16 cellular contexts compared by ENCODE assay signal in the genomic region with DNA sequence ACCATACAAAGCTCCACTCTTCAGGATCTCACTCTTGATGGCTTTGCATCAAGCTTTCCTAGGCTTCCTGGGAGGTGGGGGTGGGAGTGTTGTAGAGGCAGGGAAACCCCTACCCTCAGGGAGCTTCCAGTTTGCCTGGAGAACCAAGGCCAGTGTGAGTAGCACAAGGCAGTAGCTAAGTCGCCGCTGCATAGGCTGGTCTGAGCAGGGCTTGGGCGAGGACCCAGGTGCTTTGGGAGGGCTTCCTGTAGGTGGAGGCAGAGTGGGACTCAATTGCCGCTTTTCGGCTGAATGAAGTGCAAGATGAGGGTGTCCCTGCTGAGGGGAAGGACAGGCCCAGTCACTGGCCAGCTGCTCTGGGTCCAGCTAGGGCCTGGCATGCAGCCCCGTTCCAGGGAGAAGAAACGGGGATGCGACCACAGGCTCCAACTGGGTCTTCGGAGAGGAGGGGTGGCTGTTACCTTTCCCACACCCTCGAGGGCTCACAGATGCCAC. TPM values are rescaled to one million over a fixed set of nuclear protein-coding genes. Genes with fewer than 3 reads are reported as not detected.
"Had no signal": no experiment of that assay in that cellular context is flagged by ENCODE, and none has a peak within 500 bp of the region (broad histone marks: within the 10 kb centered on the region; RNA-seq: fewer than 3 reads in every experiment).

No MANE protein-coding gene starts in this region.

- H3K4me1 ChIP-seq: foreskin keratinocyte, neural progenitor cell had no signal

- H3K27me3 ChIP-seq: foreskin keratinocyte, neural progenitor cell, transverse colon had no signal

- H3K9me3 ChIP-seq: lower lobe of right lung, transverse colon had no signal

- ATAC-seq: activated naive CD8-positive, alpha-beta T cell treated with anti-CD3 and anti-CD28 coated beads, Interleukin-2, amount 50 U/mL, for 24 hours; foreskin keratinocyte; lower lobe of right lung; stimulated activated naive CD8-positive, alpha-beta T cell treated with anti-CD3 and anti-CD28 coated beads, Interleukin-15, Interleukin-2, amounts not matched to agents 100 U/mL and 50 U/mL, for 24 hours had no signal

- DNase-seq: activated CD4-positive, alpha-beta T cell treated with anti-CD3 and anti-CD28 coated beads, Interleukin-2, amount 10 ng/mL, durations not matched to agents 24 days and 14 days; activated CD4-positive, CD25-positive, alpha-beta regulatory T cell; activated naive CD4-positive, alpha-beta T cell; activated naive CD8-positive, alpha-beta T cell treated with anti-CD3 and anti-CD28 coated beads, Interleukin-2, amount 50 U/mL, for 24 hours; effector memory CD4-positive, alpha-beta T cell; foreskin keratinocyte; immature natural killer cell; retina; stimulated activated CD4-positive, alpha-beta T cell treated with anti-CD3 and anti-CD28 coated beads, Interleukin-4, amount 100 ng/mL, for 24 hours; stimulated activated naive CD8-positive, alpha-beta T cell treated with anti-CD3 and anti-CD28 coated beads, Interleukin-15, Interleukin-2, amounts not matched to agents 100 U/mL and 50 U/mL, for 24 hours; transverse colon had no signal

- H3K4me3 ChIP-seq: lower lobe of right lung, neural progenitor cell, transverse colon had no signal

- H3K4me2 ChIP-seq: neural progenitor cell had no signal

- H3K9ac ChIP-seq: neural progenitor cell had no signal

- H3K27ac ChIP-seq: foreskin keratinocyte, lower lobe of right lung, neural progenitor cell, transverse colon had no signal

- H2AFZ ChIP-seq: neural progenitor cell had no signal

- H3K36me3 ChIP-seq: lower lobe of right lung, neural progenitor cell, transverse colon had no signal

RNA-seq across cellular contexts. Expression of gene CD79B, which starts 3.9 kb away (rescaled TPM):
- total RNA-seq: foreskin keratinocyte, mesothelial cell of epicardium had no signal

RNA-seq across cellular contexts. Expression of gene GH1, which starts 9.6 kb away (rescaled TPM):
- total RNA-seq: activated CD4-positive, alpha-beta T cell treated with anti-CD3 and anti-CD28 coated beads, Interleukin-2, amount 10 ng/mL, durations not matched to agents 24 days and 14 days; aorta; foreskin keratinocyte; lower lobe of right lung; mesothelial cell of epicardium; T-helper 2 cell treated with Interferon-gamma antibody and Interleukin-4, amounts not matched to agents 100 ng/mL and 5 ng/mL, for 36 hours; transverse colon had no signal

RNA-seq across cellular contexts. Expression of gene CSHL1, which starts 17.2 kb away (rescaled TPM):
- total RNA-seq: activated CD4-positive, alpha-beta T cell treated with anti-CD3 and anti-CD28 coated beads, Interleukin-2, amount 10 ng/mL, durations not matched to agents 24 days and 14 days; aorta; foreskin keratinocyte; lower lobe of right lung; mesothelial cell of epicardium; T-helper 2 cell treated with Interferon-gamma antibody and Interleukin-4, amounts not matched to agents 100 ng/mL and 5 ng/mL, for 36 hours; transverse colon had no signal

RNA-seq across cellular contexts. Expression of gene CSH1, which starts 31.8 kb away (rescaled TPM):
- total RNA-seq: activated CD4-positive, alpha-beta T cell treated with anti-CD3 and anti-CD28 coated beads, Interleukin-2, amount 10 ng/mL, durations not matched to agents 24 days and 14 days; aorta; foreskin keratinocyte; lower lobe of right lung; mesothelial cell of epicardium; T-helper 2 cell treated with Interferon-gamma antibody and Interleukin-4, amounts not matched to agents 100 ng/mL and 5 ng/mL, for 36 hours; transverse colon had no signal

RNA-seq across cellular contexts. Expression of gene SCN4A, which starts 44.5 kb away (rescaled TPM):
- total RNA-seq: foreskin keratinocyte had no signal
